7 cellular contexts compared by ENCODE assay signal in genomic region chr13:104854698-104855097, GRCh38.
"Had no signal": no experiment of that assay in that cellular context is flagged by ENCODE, and none has a peak within 500 bp of the region (broad histone marks: within the 10 kb centered on the region; RNA-seq: fewer than 3 reads in every experiment).

No MANE protein-coding gene starts in this region.

- H3K27me3 Mint-ChIP-seq: IgD-negative memory B cell had no signal

- H3K9me3 Mint-ChIP-seq: IgD-negative memory B cell had no signal

- H3K27ac Mint-ChIP-seq: IgD-negative memory B cell had no signal

- H3K4me1 Mint-ChIP-seq: IgD-negative memory B cell had no signal

- H3K27ac ChIP-seq: HL-60 had no signal

- H3K4me3 Mint-ChIP-seq: IgD-negative memory B cell had no signal

- ATAC-seq: HepG2, K562 had no signal

- DNase-seq: IMR-90, KBM-7, KG1 had no signal

- H3K4me3 ChIP-seq: K562 had no signal
